ENCODE assay signal across 9 cellular contexts in the genomic region with DNA sequence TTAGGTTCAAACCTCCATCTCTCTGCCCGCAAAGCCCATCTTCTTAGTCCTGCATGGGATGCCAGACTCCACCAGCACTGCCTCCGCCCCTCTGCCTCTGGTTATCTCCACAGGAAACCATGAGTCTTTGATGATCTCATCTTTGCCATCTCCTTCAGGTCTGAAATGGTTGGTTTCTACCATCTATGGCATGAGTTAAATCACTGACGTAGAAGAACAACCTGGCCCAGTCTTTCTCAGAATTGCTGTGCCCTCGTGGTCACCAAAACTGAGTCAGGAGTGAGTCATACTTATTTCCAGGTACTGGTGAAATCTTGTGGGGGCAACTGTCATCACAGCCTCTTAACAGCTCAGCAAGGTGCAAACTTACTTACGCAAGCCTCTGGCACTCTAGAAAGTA.
DNase-seq lines count a peak whose midpoint lies in the region; ATAC-seq and TF ChIP-seq lines count a peak whose summit lies in the region.
"Had no signal": no experiment of that assay in that cellular context is flagged by ENCODE, and none has a peak within 500 bp of the region (broad histone marks: within the 10 kb centered on the region; RNA-seq: fewer than 3 reads in every experiment).

No MANE protein-coding gene starts in this region.

- TF ChIP-seq CTCF in right atrium auricular region (IDR thresholded peaks at IDR 0.05), result no peak
- TF ChIP-seq CTCF in heart right ventricle (IDR thresholded peaks at IDR 0.05), result no peak

- H3K27ac ChIP-seq in right atrium auricular region, result no peak overlapping the region
- H3K27ac ChIP-seq in heart right ventricle, result no peak overlapping the region
- H3K27ac ChIP-seq: SJSA1 had no signal

- WGBS in heart right ventricle, 2 donors, result 67 to 72% methylated on average over 5 of the region's 5 CpGs

- intact Hi-C loops in heart right ventricle (cut with DNase I), result no loop called here

- H3K9me3 ChIP-seq in right atrium auricular region (no peaks in the 10 kb centered on the region), heart right ventricle (no peaks in the 10 kb centered on the region)
- H3K9me3 ChIP-seq: SJSA1 had no signal

- H3K4me3 ChIP-seq in right atrium auricular region (no peak overlapping the region), heart right ventricle (no peak overlapping the region)
- H3K4me3 ChIP-seq: SJSA1 had no signal

- ATAC-seq in heart right ventricle, result no peak

- peak; percentile 44 for DNase-seq in activated naive CD4-positive, alpha-beta T cell treated with Interleukin-2 at 50 U/mL for 16 hours
- no peak for DNase-seq in activated naive CD4-positive, alpha-beta T cell (lab: John Stamatoyannopoulos, UW)
- peak; percentile 26 for DNase-seq in activated T-helper 9 cell treated with anti-CD3 and anti-CD28 coated beads, Interleukin-2, amount 50 U/mL, for 16 hours (ENCODE audit: low read depth)
- DNase-seq in stimulated activated CD4-positive, alpha-beta T cell treated with anti-CD3 and anti-CD28 coated beads, Interleukin-12 subunit alpha, Interleukin-12 subunit beta, amount 100 ng/mL, for 48 hours (ENCODE audit: low read depth in 2 of 3, low spot score in 1 of 3), result peak; percentile 36 to 70 (median 67)
- DNase-seq in GOT3 (lab: John Stamatoyannopoulos, UW) (no peak), right atrium auricular region (ENCODE audit: low spot score) (no peak), glomerular visceral epithelial cell (ENCODE audit: extremely low spot score) (no peak), heart right ventricle (no peak)

- H3K27me3 ChIP-seq in right atrium auricular region (no peaks in the 10 kb centered on the region), heart right ventricle (peaks cover 0 to 14% (median 0%) of the 10 kb centered on the region in 7 donors)
- H3K27me3 ChIP-seq: SJSA1 had no signal

- H3K4me1 ChIP-seq in right atrium auricular region (no peaks in the 10 kb centered on the region), heart right ventricle (no peaks in the 10 kb centered on the region)
- H3K4me1 ChIP-seq: SJSA1 had no signal

- H3K36me3 ChIP-seq in right atrium auricular region (no peaks in the 10 kb centered on the region), heart right ventricle (no peaks in the 10 kb centered on the region)
- H3K36me3 ChIP-seq: SJSA1 had no signal

Comparison
In these comparisons a context has a peak if more than half of its experiments do, and no peak if none do; other contexts are left out.
1. DNase-seq: peak in activated naive CD4-positive, alpha-beta T cell treated with Interleukin-2 at 50 U/mL for 16 hours (single experiment), activated T-helper 9 cell treated with anti-CD3 and anti-CD28 coated beads, Interleukin-2, amount 50 U/mL, for 16 hours (single experiment) and stimulated activated CD4-positive, alpha-beta T cell treated with anti-CD3 and anti-CD28 coated beads, Interleukin-12 subunit alpha, Interleukin-12 subunit beta, amount 100 ng/mL, for 48 hours (3 of 3); none in activated naive CD4-positive, alpha-beta T cell (0 of 4), GOT3 (single experiment), right atrium auricular region (single experiment), glomerular visceral epithelial cell (single experiment) and heart right ventricle (0 of 2).